In genomic region chr20:49614338-49615050, GRCh38 we compare ENCODE assay signal across 17 cellular contexts.
"Had no signal": no experiment of that assay in that cellular context is flagged by ENCODE, and none has a peak within 500 bp of the region (broad histone marks: within the 10 kb centered on the region; RNA-seq: fewer than 3 reads in every experiment).

No MANE protein-coding gene starts in this region.

- H3K27me3 ChIP-seq: sigmoid colon, tibial artery had no signal

- H3K36me3 Mint-ChIP-seq: activated naive CD8-positive, alpha-beta T cell treated with anti-CD3 and anti-CD28 coated beads, Interleukin-2, amount 10 ng/mL, durations not matched to agents 7 days and 5 days; brain had no signal

- H3K27ac Mint-ChIP-seq: activated naive CD8-positive, alpha-beta T cell treated with anti-CD3 and anti-CD28 coated beads, Interleukin-2, amount 10 ng/mL, durations not matched to agents 7 days and 5 days; nephron progenitor cell had no signal

- H3K27ac ChIP-seq: coronary artery, lower lobe of right lung, sigmoid colon had no signal

- H3K9me3 Mint-ChIP-seq: activated naive CD8-positive, alpha-beta T cell treated with anti-CD3 and anti-CD28 coated beads, Interleukin-2, amount 10 ng/mL, durations not matched to agents 7 days and 5 days; nephron progenitor cell had no signal

- H3K4me3 Mint-ChIP-seq: activated naive CD8-positive, alpha-beta T cell treated with anti-CD3 and anti-CD28 coated beads, Interleukin-2, amount 10 ng/mL, durations not matched to agents 7 days and 5 days; nephron progenitor cell had no signal

- H3K4me3 ChIP-seq: coronary artery, lower lobe of right lung, sigmoid colon, tibial artery had no signal

- ATAC-seq: activated CD4-positive, CD25-positive, alpha-beta regulatory T cell treated with anti-CD3 and anti-CD28 coated beads, Interleukin-2, amount 50 U/mL, for 24 hours; lower lobe of right lung had no signal

- DNase-seq: activated CD4-positive, alpha-beta T cell treated with anti-CD3 and anti-CD28 coated beads, Interleukin-2, amount 50 U/mL, for 1 hour; activated naive CD4-positive, alpha-beta T cell; activated naive CD8-positive, alpha-beta T cell treated with anti-CD3 and anti-CD28 coated beads, Interleukin-2, amount 10 ng/mL, durations not matched to agents 7 days and 5 days; activated T-cell treated with anti-CD3 and anti-CD28 coated beads for 4 hours; central memory CD4-positive, alpha-beta T cell; foreskin melanocyte; kidney glomerular epithelial cell; nephron progenitor cell; sigmoid colon; stimulated activated CD4-positive, alpha-beta T cell treated with anti-CD3 and anti-CD28 coated beads, Interleukin-2, amount 100 ng/mL, for 48 hours; stimulated activated naive CD4-positive, alpha-beta T cell; T-helper 9 cell; tibial artery had no signal

- H3K36me3 ChIP-seq: lower lobe of right lung, sigmoid colon, tibial artery had no signal

- H3K9me3 ChIP-seq: lower lobe of right lung, sigmoid colon, tibial artery had no signal

- H3K27me3 Mint-ChIP-seq: activated naive CD8-positive, alpha-beta T cell treated with anti-CD3 and anti-CD28 coated beads, Interleukin-2, amount 10 ng/mL, durations not matched to agents 7 days and 5 days had no signal
